In genomic region chr7:151083824-151084160, GRCh38 we compare ENCODE assay signal across 1 cellular context.
TF ChIP-seq lines count a peak whose summit lies in the region.

No MANE protein-coding gene starts in this region.

TF ChIP-seq in K562, 482 proteins besides CTCF, POLR2A, EP300 and RAD21 (continued from another document):
- no peak for TF ChIP-seq PREB (CRISPR knock-in tag; IDR thresholded peaks at IDR 0.05)
- TF ChIP-seq ZNF511 (CRISPR knock-in tag; IDR thresholded peaks at IDR 0.05) = no peak
- TF ChIP-seq ZNF561 (CRISPR knock-in tag; conservative IDR thresholded peaks at IDR 0.05) = no peak
- TF ChIP-seq GATA2 (CRISPR knock-in tag; IDR thresholded peaks at IDR 0.05) = peak; percentile 33; the same call in 1 of the 2 replicates
- no peak for TF ChIP-seq ZC3H8 (IDR thresholded peaks at IDR 0.05)
- TF ChIP-seq BRF2 (IDR thresholded peaks at IDR 0.05; ENCODE audit: borderline replicate concordance, insufficient read depth, insufficient read length) = no peak
- no peak for TF ChIP-seq ZBTB40 (IDR thresholded peaks at IDR 0.05)
- TF ChIP-seq ZBTB40 (CRISPR knock-in tag; IDR thresholded peaks at IDR 0.05) = no peak
- no peak for TF ChIP-seq ZNF316 (IDR thresholded peaks at IDR 0.05)
- no peak for TF ChIP-seq HMGXB4 (CRISPR knock-in tag; IDR thresholded peaks at IDR 0.05)
- TF ChIP-seq CEBPB (tag; IDR thresholded peaks at IDR 0.05) = no peak
- no peak for TF ChIP-seq SRSF3 (IDR thresholded peaks at IDR 0.05; ENCODE audit: insufficient read depth, low read length)
- no peak for TF ChIP-seq TCFL5 (CRISPR knock-in tag; conservative IDR thresholded peaks at IDR 0.05)
- TF ChIP-seq XRCC4 (IDR thresholded peaks at IDR 0.05; ENCODE audit: extremely low read depth, insufficient read depth, insufficient read length) = no peak
- no peak for TF ChIP-seq ZNF239 (CRISPR knock-in tag; IDR thresholded peaks at IDR 0.05)
- no peak for TF ChIP-seq RBM25 (IDR thresholded peaks at IDR 0.05; ENCODE audit: low read depth, low read length, severe bottlenecking)
- no peak for TF ChIP-seq SAP30 (IDR thresholded peaks at IDR 0.05; ENCODE audit: borderline replicate concordance, insufficient read depth, low read depth, low read length, poor library complexity, severe bottlenecking)
- no peak for TF ChIP-seq TSC22D4 (tag; IDR thresholded peaks at IDR 0.05)
- TF ChIP-seq ZNF780A (CRISPR knock-in tag; IDR thresholded peaks at IDR 0.05) = no peak
- TF ChIP-seq POLR3A (IDR thresholded peaks at IDR 0.05; ENCODE audit: borderline replicate concordance, extremely low read depth, insufficient read depth, insufficient read length) = no peak
- 0 out of 4 replicates have a peak, but pooled peaks of 1 of the 2 experiments have one; percentile 6 for TF ChIP-seq TBL1XR1 (IDR thresholded peaks at IDR 0.05; ENCODE audit: low read length in 2 of 2)
- 0 out of 4 replicates have a peak, but pooled peaks of 1 of the 2 experiments have one; percentile 15 for TF ChIP-seq RCOR1 (IDR thresholded peaks at IDR 0.05; ENCODE audit: borderline replicate concordance in 1 of 2, low read depth in 2 of 2, low read length in 2 of 2)
- TF ChIP-seq TFE3 (CRISPR knock-in tag; IDR thresholded peaks at IDR 0.05) = no peak
- TF ChIP-seq MAZ (CRISPR knock-in tag; conservative IDR thresholded peaks at IDR 0.05 in 1 of 2, IDR thresholded peaks at IDR 0.05 in 1 of 2) = no peak
- no peak for TF ChIP-seq TRIM25 (IDR thresholded peaks at IDR 0.05; ENCODE audit: borderline replicate concordance)
- TF ChIP-seq PML (IDR thresholded peaks at IDR 0.05; ENCODE audit: low read length) = 0 out of 2 replicates have a peak, but pooled peaks have one; percentile 2
- TF ChIP-seq TFAP4 (CRISPR knock-in tag; IDR thresholded peaks at IDR 0.05; ENCODE audit: borderline replicate concordance) = peak; percentile 7; the same call in 1 of the 2 replicates
- TF ChIP-seq JUN (IDR thresholded peaks at IDR 0.05; ENCODE audit: borderline replicate concordance, low read depth, low read length) = no peak
- no peak for TF ChIP-seq JUN (CRISPR knock-in tag; IDR thresholded peaks at IDR 0.05; ENCODE audit: borderline replicate concordance)
- no peak for TF ChIP-seq GTF2F1 (IDR thresholded peaks at IDR 0.05; ENCODE audit: low read depth, low read length)
